10 cellular contexts compared by ENCODE assay signal in genomic region chr16:73000020-73000906, GRCh38. TPM values are rescaled to one million over a fixed set of nuclear protein-coding genes. Genes with fewer than 3 reads are reported as not detected.
DNase-seq lines count a peak whose midpoint lies in the region; ATAC-seq and TF ChIP-seq lines count a peak whose summit lies in the region.
"Had no signal": no experiment of that assay in that cellular context is flagged by ENCODE, and none has a peak within 500 bp of the region (broad histone marks: within the 10 kb centered on the region; RNA-seq: fewer than 3 reads in every experiment).

No MANE protein-coding gene starts in this region.

- DNase-seq in DMS79 treated with DMSO at 0.1 percent for 48 hours (lab: John Stamatoyannopoulos, UW): peak; percentile 16
- no peak for DNase-seq in DMS79 (lab: John Stamatoyannopoulos, UW)
- DNase-seq in dorsolateral prefrontal cortex: peak in 8 of 10 donors; percentile 9 to 58 (median 48)
- DNase-seq in mesenteric fat pad (ENCODE audit: low spot score): peak; percentile 85
- peak; percentile 79 to 81 for DNase-seq in tibial artery
- no peak for DNase-seq in NCI-H226
- DNase-seq in activated T-cell treated with anti-CD3 and anti-CD28 coated beads, Interleukin-2, amount 50 U/mL, for 4 hours: no peak
- DNase-seq: ACHN; stimulated activated CD4-positive, alpha-beta T cell treated with anti-CD3 and anti-CD28 coated beads, Interleukin-1b, Interleukin-23, amount 100 ng/mL, for 48 hours had no signal

- no peaks in the 10 kb centered on the region for H3K27me3 ChIP-seq in dorsolateral prefrontal cortex
- H3K27me3 ChIP-seq in tibial artery: no peaks in the 10 kb centered on the region

- H3K9me3 Mint-ChIP-seq in activated T-cell treated with anti-CD3 and anti-CD28 coated beads, Interleukin-2, amount 50 U/mL, for 4 hours: peaks cover 4% of the 10 kb centered on the region

- intact Hi-C loops in dorsolateral prefrontal cortex (cut with DNase I): loop anchor here in 1 of 2 donors (5.0 kb wide), 1 partner anchor 42 kb away; no protein-coding TSS in a partner anchor
- intact Hi-C loops in tibial artery (cut with DNase I; ENCODE audit: low total_unique reads): no loop called here

- H3K4me1 Mint-ChIP-seq in activated T-cell treated with anti-CD3 and anti-CD28 coated beads, Interleukin-2, amount 50 U/mL, for 4 hours (ENCODE audit: low read depth): no peaks in the 10 kb centered on the region

- peak in 28 of 56 donors; percentile 4 to 55 (median 24) for TF ChIP-seq CTCF in dorsolateral prefrontal cortex (IDR thresholded peaks at IDR 0.05 in 54 of 56, conservative IDR thresholded peaks at IDR 0.05 in 2 of 56; ENCODE audit: low read depth in 1 of 56, partially characterized antibody in 56 of 56)
- TF ChIP-seq CTCF in tibial artery (IDR thresholded peaks at IDR 0.05): no peak

- no peak for ATAC-seq in HG03460 (IDR thresholded peaks at IDR 0.05; ENCODE audit: unreplicated experiment)
- ATAC-seq in activated T-cell treated with anti-CD3 and anti-CD28 coated beads, Interleukin-2, amount 50 U/mL, for 4 hours: no peak

- no peaks in the 10 kb centered on the region for H3K27me3 Mint-ChIP-seq in activated T-cell treated with anti-CD3 and anti-CD28 coated beads, Interleukin-2, amount 50 U/mL, for 4 hours (ENCODE audit: low read depth)

- H3K36me3 ChIP-seq in tibial artery: peaks cover 0 to 7% (median 0%) of the 10 kb centered on the region in 3 donors

- H3K4me1 ChIP-seq in tibial artery: peaks cover 3 to 84% (median 61%) of the 10 kb centered on the region in 4 donors

- H3K4me3 Mint-ChIP-seq in activated T-cell treated with anti-CD3 and anti-CD28 coated beads, Interleukin-2, amount 50 U/mL, for 4 hours: no peak overlapping the region

- no peaks in the 10 kb centered on the region for H3K9me3 ChIP-seq in tibial artery

- peak overlapping the region in 51 of 59 donors; percentile 4 to 65 (median 32) for H3K4me3 ChIP-seq in dorsolateral prefrontal cortex
- peak overlapping the region; percentile 14 to 17 for H3K4me3 ChIP-seq in tibial artery

- H3K27ac ChIP-seq in dorsolateral prefrontal cortex: peak overlapping the region in 44 of 59 donors; percentile 1 to 75 (median 38)
- peak overlapping the region; percentile 68 to 70 for H3K27ac ChIP-seq in tibial artery

- H3K36me3 Mint-ChIP-seq in activated T-cell treated with anti-CD3 and anti-CD28 coated beads, Interleukin-2, amount 50 U/mL, for 4 hours (ENCODE audit: insufficient read depth): no peaks in the 10 kb centered on the region

RNA-seq across cellular contexts. Expression of gene ZFHX3, which starts 47.7 kb away (rescaled TPM):
- 10 to 100 TPM in 109 of 120 experiments, 1 to 10 TPM in 11; 7.3 to 24.4 (median 13.4) TPM for total RNA-seq in dorsolateral prefrontal cortex
- 28.8 TPM for total RNA-seq in mesenteric fat pad
- 1 to 10 TPM in 1 of 3 donors, under 1 TPM in 2; 0.29 to 2.5 (median 0.86) TPM for total RNA-seq in activated T-cell treated with anti-CD3 and anti-CD28 coated beads, Interleukin-2, amount 50 U/mL, for 4 hours

Comparison
In these comparisons a context has a peak if more than half of its experiments do, and no peak if none do; other contexts are left out.
1. DNase-seq: peak in DMS79 treated with DMSO at 0.1 percent for 48 hours (single experiment), dorsolateral prefrontal cortex (8 of 10), mesenteric fat pad (single experiment) and tibial artery (2 of 2); none in DMS79 (single experiment), NCI-H226 (single experiment) and activated T-cell treated with anti-CD3 and anti-CD28 coated beads, Interleukin-2, amount 50 U/mL, for 4 hours (single experiment).